In genomic region chr17:79836952-79837887, GRCh38 we compare ENCODE assay signal across 1 cellular context.
TF ChIP-seq lines count a peak whose summit lies in the region.

No MANE protein-coding gene starts in this region.

TF ChIP-seq in H1, 55 proteins besides CTCF, POLR2A, EP300 and RAD21:
- TF ChIP-seq TEAD4 (IDR thresholded peaks at IDR 0.05; ENCODE audit: low read depth, low read length) (no peak), CHD7 (IDR thresholded peaks at IDR 0.05; ENCODE audit: insufficient replicate concordance, low read length) (no peak), BCL11A (IDR thresholded peaks at IDR 0.05; ENCODE audit: low read depth in 2 of 2, low read length in 2 of 2) (no peak), CREB1 (IDR thresholded peaks at IDR 0.05) (peak; percentile 59; the same call in 1 of the 2 replicates), ZNF274 (IDR thresholded peaks at IDR 0.05; ENCODE audit: borderline replicate concordance, extremely low read depth, low read length) (no peak), CBX8 (IDR thresholded peaks at IDR 0.05; ENCODE audit: borderline replicate concordance, low read depth, low read length) (no peak), CHD2 (IDR thresholded peaks at IDR 0.05; ENCODE audit: low read length) (no peak), POLR2AphosphoS5 (IDR thresholded peaks at IDR 0.05; ENCODE audit: low read depth, low read length) (no peak; the same call in 1 of the 2 replicates), SIN3A (conservative IDR thresholded peaks at IDR 0.05 in 1 of 2, IDR thresholded peaks at IDR 0.05 in 1 of 2; ENCODE audit: low read depth in 1 of 2, low read length in 2 of 2) (peak in 1 of 2 experiments; percentile 45; a peak in 1 of 4 replicates), ASH2L (IDR thresholded peaks at IDR 0.05; ENCODE audit: low read length) (peak; percentile 74), KDM5A (IDR thresholded peaks at IDR 0.05; ENCODE audit: low read length) (no peak), CBX5 (IDR thresholded peaks at IDR 0.05; ENCODE audit: low read depth, low read length) (no peak), EZH2 (IDR thresholded peaks at IDR 0.05; ENCODE audit: low read depth, low read length, severe bottlenecking) (no peak), FOSL1 (IDR thresholded peaks at IDR 0.05; ENCODE audit: insufficient read depth, low read depth, low read length) (no peak), TBP (IDR thresholded peaks at IDR 0.05; ENCODE audit: low read depth, low read length) (no peak), RNF2 (IDR thresholded peaks at IDR 0.05; ENCODE audit: borderline replicate concordance, low read depth, low read length, missing control alignments, poor library complexity, severe bottlenecking) (peak; percentile 43), GTF2F1 (IDR thresholded peaks at IDR 0.05; ENCODE audit: borderline replicate concordance, low read depth, low read length) (no peak), NRF1 (IDR thresholded peaks at IDR 0.05; ENCODE audit: low read depth, low read length) (no peak), BACH1 (IDR thresholded peaks at IDR 0.05; ENCODE audit: low read length) (no peak), SRF (IDR thresholded peaks at IDR 0.05; ENCODE audit: low read depth, low read length) (no peak), MAX (IDR thresholded peaks at IDR 0.05) (peak; percentile 49; the same call in 1 of the 2 replicates), CEBPB (IDR thresholded peaks at IDR 0.05; ENCODE audit: low read depth, low read length) (peak; percentile 86), TAF1 (IDR thresholded peaks at IDR 0.05; ENCODE audit: low read depth, low read length) (no peak), NANOG (IDR thresholded peaks at IDR 0.05; ENCODE audit: insufficient read depth, low read depth, low read length, poor library complexity, severe bottlenecking) (no peak), TCF12 (IDR thresholded peaks at IDR 0.05; ENCODE audit: low read depth, low read length) (no peak), POU5F1 (IDR thresholded peaks at IDR 0.05; ENCODE audit: low read depth, low read length) (no peak), SP4 (IDR thresholded peaks at IDR 0.05; ENCODE audit: low read length) (no peak), SP2 (IDR thresholded peaks at IDR 0.05; ENCODE audit: low read length) (no peak), RBBP5 (IDR thresholded peaks at IDR 0.05; ENCODE audit: borderline replicate concordance, low read depth, low read length) (peak; percentile 62; the same call in 1 of the 2 replicates), EGR1 (IDR thresholded peaks at IDR 0.05; ENCODE audit: borderline replicate concordance, low read depth, low read length) (0 out of 2 replicates have a peak, but pooled peaks have one; percentile 6), YY1 (IDR thresholded peaks at IDR 0.05; ENCODE audit: low read depth, low read length) (no peak), USF2 (IDR thresholded peaks at IDR 0.05; ENCODE audit: low read length) (no peak), GABPA (IDR thresholded peaks at IDR 0.05; ENCODE audit: borderline replicate concordance, insufficient read depth, low read length) (peak; percentile 33; the same call in 1 of the 2 replicates), SAP30 (IDR thresholded peaks at IDR 0.05; ENCODE audit: insufficient read depth, insufficient replicate concordance, low read length) (no peak), E2F6 (IDR thresholded peaks at IDR 0.05) (peak; percentile 59; the same call in 1 of the 2 replicates), KDM4A (IDR thresholded peaks at IDR 0.05; ENCODE audit: low read depth, low read length, severe bottlenecking) (peak; percentile 21)
